Comparison of ENCODE assay signal across 8 cellular contexts in genomic region chr14:103385153-103385993, GRCh38. TPM values are rescaled to one million over a fixed set of nuclear protein-coding genes. Genes with fewer than 3 reads are reported as not detected.
DNase-seq lines count a peak whose midpoint lies in the region; ATAC-seq and TF ChIP-seq lines count a peak whose summit lies in the region.

TSS of gene MARK3 (plus strand) at chr14:103385415. CDS start at chr14:103386030, 615 bp downstream.

- peak within 1 kb of the TSS; percentile 97 for H3K27ac Mint-ChIP-seq in activated naive CD8-positive, alpha-beta T cell

- H3K4me3 Mint-ChIP-seq in activated naive CD8-positive, alpha-beta T cell, result peak within 1 kb of the TSS; percentile 98

- ATAC-seq in HG02642 (IDR thresholded peaks at IDR 0.05; ENCODE audit: poor library complexity, unreplicated experiment) (peak; percentile 96), omental fat pad (ENCODE audit: low FRiP score) (peak; percentile 94)

- TF ChIP-seq CTCF in GM12865 (IDR thresholded peaks at IDR 0.05; ENCODE audit: insufficient read depth, low read depth, low read length, missing control alignments), result peak; percentile 8
- TF ChIP-seq CTCF in omental fat pad (IDR thresholded peaks at IDR 0.05), result no peak
- TF ChIP-seq CTCF in testis (IDR thresholded peaks at IDR 0.05), result peak in 1 of 3 experiments; percentile 41

- peaks cover 32% of the 10 kb centered on the region for H3K4me1 ChIP-seq in testis

- peaks cover 3% of the 10 kb centered on the region for H3K36me3 Mint-ChIP-seq in activated naive CD8-positive, alpha-beta T cell

- H3K9me3 Mint-ChIP-seq in activated naive CD8-positive, alpha-beta T cell (ENCODE audit: low read depth), result no peaks in the 10 kb centered on the region

- H3K4me3 ChIP-seq in GM12865 (ENCODE audit: low read depth, low read length) (peak within 1 kb of the TSS; percentile 67), testis (peak within 1 kb of the TSS; percentile 90 to 96)

- 0% methylated on average over 14 to 96 of the region's 97 CpGs for WGBS in testis, 2 donors

- DNase-seq in GM12865 (ENCODE audit: low read depth), result peak; percentile 97
- DNase-seq in NCI-H1105 (lab: John Stamatoyannopoulos, UW), result peak; percentile 98
- peak; percentile 75 for DNase-seq in SKM-1 treated with dmso at 0.1 percent for 144 hours (lab: John Stamatoyannopoulos, UW; ENCODE audit: unreplicated experiment)
- peak; percentile 97 for DNase-seq in glomerular visceral epithelial cell (ENCODE audit: extremely low spot score)
- DNase-seq in omental fat pad (ENCODE audit: low spot score), result peak; percentile 93
- DNase-seq in testis, result peak; percentile 99

- intact Hi-C loops in testis (cut with DNase I; ENCODE audit: low total_unique reads), result loop anchor here (10.0 kb wide), 1 partner anchor 109 kb away; no protein-coding TSS in a partner anchor

- peak; percentile 89 for TF ChIP-seq POLR2A in testis (IDR thresholded peaks at IDR 0.05)

- no peaks in the 10 kb centered on the region for H3K9me3 ChIP-seq in testis

- no peaks in the 10 kb centered on the region for H3K27me3 ChIP-seq in testis

- H3K27ac ChIP-seq in testis, result peak within 1 kb of the TSS; percentile 99 to 100

- H3K36me3 ChIP-seq in testis (ENCODE audit: low read depth, missing control alignments), result no peaks in the 10 kb centered on the region

- peaks cover 5% of the 10 kb centered on the region for H3K27me3 Mint-ChIP-seq in activated naive CD8-positive, alpha-beta T cell

- peaks cover 32% of the 10 kb centered on the region for H3K4me1 Mint-ChIP-seq in activated naive CD8-positive, alpha-beta T cell (ENCODE audit: low read depth)

RNA-seq across cellular contexts. Expression of gene MARK3, which starts in this region (rescaled TPM):
- total RNA-seq in omental fat pad, result 100 to 1,000 TPM in 3 of 4 donors, 10 to 100 TPM in 1; 78.8 to 133 (median 121) TPM
- total RNA-seq in testis, result 100 to 1,000 TPM; 172 to 198 TPM
- 93.9 TPM for polyA plus RNA-seq in testis (ENCODE audit: insufficient read depth, low read depth, low replicate concordance)

Comparison
In these comparisons a context has a peak if more than half of its experiments do, and no peak if none do; other contexts are left out.
1. Peak in every context shown above with its lines: DNase-seq, ATAC-seq, H3K4me3 ChIP-seq and H3K27ac ChIP-seq.